In the genomic region with DNA sequence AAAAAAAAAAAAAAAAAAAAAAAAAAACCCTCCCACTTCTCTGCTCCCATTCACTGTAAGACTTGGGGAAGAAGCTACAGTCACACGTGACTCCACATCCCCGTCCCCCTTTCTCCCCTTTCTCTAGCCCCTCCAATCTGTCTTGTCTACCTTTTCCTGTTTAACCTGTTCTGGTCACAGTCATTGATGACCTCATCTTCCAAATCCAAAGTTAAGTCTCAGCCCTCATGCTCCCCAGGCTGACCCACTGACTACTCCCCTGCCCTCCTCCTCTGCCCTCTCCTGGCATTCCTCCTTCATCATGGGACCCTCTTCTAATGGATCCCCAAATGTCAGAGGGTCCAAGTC, we compare ENCODE assay signal across 21 cellular contexts. TPM values are rescaled to one million over a fixed set of nuclear protein-coding genes. Genes with fewer than 3 reads are reported as not detected.
A peak's percentile ranks its signal among the peaks of the same experiment; 100 is the strongest.
DNase-seq lines count a peak whose midpoint lies in the region; ATAC-seq and TF ChIP-seq lines count a peak whose summit lies in the region.
"Had no signal": no experiment of that assay in that cellular context is flagged by ENCODE, and none has a peak within 500 bp of the region (broad histone marks: within the 10 kb centered on the region; RNA-seq: fewer than 3 reads in every experiment).

No MANE protein-coding gene starts in this region.

- H3K4me3 ChIP-seq in heart right ventricle = peak overlapping the region in 3 of 10 donors; percentile 12 to 70 (median 17)
- no peak overlapping the region for H3K4me3 ChIP-seq in esophagus (ENCODE audit: low read depth in 1 of 2, low read length in 2 of 2)
- no peak overlapping the region for H3K4me3 ChIP-seq in upper lobe of left lung
- no peak overlapping the region for H3K4me3 ChIP-seq in BE2C (ENCODE audit: low read depth, low read length)
- H3K4me3 ChIP-seq: ovary, smooth muscle cell had no signal

- no peak for DNase-seq in heart right ventricle
- no peak for DNase-seq in cardiac septum (ENCODE audit: low spot score)
- no peak for DNase-seq in neural crest cell (ENCODE audit: low read depth, low spot score)
- DNase-seq in upper lobe of left lung = no peak
- DNase-seq in OCI-M2 (lab: John Stamatoyannopoulos, UW; ENCODE audit: unreplicated experiment) = no peak
- no peak for DNase-seq in NCI-H1930 (lab: John Stamatoyannopoulos, UW)
- DNase-seq in BE2C = no peak
- DNase-seq: activated CD4-positive, alpha-beta T cell treated with anti-CD3 and anti-CD28 coated beads, Interleukin-2, amount 50 U/mL, for 4 hours; activated naive CD4-positive, alpha-beta T cell treated with anti-CD3 and anti-CD28 coated beads, Interleukin-2, amount 50 U/mL, for 16 hours; activated T-cell treated with anti-CD3 and anti-CD28 coated beads, Interleukin-2, amount 50 U/mL, for 1 hour; CD4-positive, alpha-beta T cell; DMS79; H9; hypothalamus; kidney glomerular epithelial cell; NK-92 treated with Interleukin-12 subunit alpha and Interleukin-12 subunit beta, amount 100 ng/mL, for 24 hours; T-cell had no signal

- no peaks in the 10 kb centered on the region for H3K9me3 Mint-ChIP-seq in neural crest cell
- H3K9me3 Mint-ChIP-seq: CD4-positive, alpha-beta T cell; H9; T-cell had no signal

- intact Hi-C loops in heart right ventricle (cut with DNase I) (loop anchor here in 1 of 10 donors (5.0 kb wide), 1 partner anchor 37 kb away; no protein-coding TSS in a partner anchor), cardiac septum (cut with DNase I) (loop anchor here (5.0 kb wide), 1 partner anchor 37 kb away; no protein-coding TSS in a partner anchor)

- no peaks in the 10 kb centered on the region for H3K9me3 ChIP-seq in heart right ventricle
- H3K9me3 ChIP-seq in esophagus (ENCODE audit: control insufficient read depth in 2 of 2, insufficient read depth in 1 of 2, low read depth in 1 of 2, low read length in 1 of 2) = no peaks in the 10 kb centered on the region
- H3K9me3 ChIP-seq in upper lobe of left lung = no peaks in the 10 kb centered on the region
- no peaks in the 10 kb centered on the region for H3K9me3 ChIP-seq in BE2C
- H3K9me3 ChIP-seq: ovary had no signal

- H3K4me3 Mint-ChIP-seq in neural crest cell = no peak overlapping the region
- H3K4me3 Mint-ChIP-seq: CD4-positive, alpha-beta T cell; H9; T-cell had no signal

- TF ChIP-seq CTCF in heart right ventricle (IDR thresholded peaks at IDR 0.05) = no peak
- TF ChIP-seq CTCF in neural crest cell (conservative IDR thresholded peaks at IDR 0.05) = no peak
- no peak for TF ChIP-seq CTCF in upper lobe of left lung (IDR thresholded peaks at IDR 0.05)
- no peak for TF ChIP-seq CTCF in BE2C (IDR thresholded peaks at IDR 0.05; ENCODE audit: low read depth, low read length)

- peaks cover 12 to 80% (median 64%) of the 10 kb centered on the region in 9 donors for H3K4me1 ChIP-seq in heart right ventricle
- H3K4me1 ChIP-seq in esophagus (ENCODE audit: control insufficient read depth in 2 of 2, insufficient read depth in 2 of 2, low read length in 1 of 2) = peaks cover 0 to 26% of the 10 kb centered on the region in 2 donors
- H3K4me1 ChIP-seq in upper lobe of left lung = peaks cover 20 to 60% (median 53%) of the 10 kb centered on the region in 4 donors
- no peaks in the 10 kb centered on the region for H3K4me1 ChIP-seq in BE2C

- peaks cover 28% of the 10 kb centered on the region for H3K4me1 Mint-ChIP-seq in neural crest cell

- peaks cover 0 to 3% (median 0%) of the 10 kb centered on the region in 9 donors for H3K36me3 ChIP-seq in heart right ventricle
- H3K36me3 ChIP-seq in esophagus (ENCODE audit: control insufficient read depth in 2 of 2, insufficient read depth in 2 of 2, low read length in 1 of 2) = no peaks in the 10 kb centered on the region
- H3K36me3 ChIP-seq in upper lobe of left lung = no peaks in the 10 kb centered on the region
- H3K36me3 ChIP-seq in BE2C = no peaks in the 10 kb centered on the region
- H3K36me3 ChIP-seq: ovary had no signal

- H3K27ac ChIP-seq in heart right ventricle (peak overlapping the region; percentile 53 to 96 (median 88)), esophagus (ENCODE audit: low read depth in 2 of 2, low read length in 1 of 2) (peak overlapping the region; percentile 36 to 51), upper lobe of left lung (peak overlapping the region; percentile 75 to 91 (median 88))
- H3K27ac ChIP-seq: VCaP had no signal

- TF ChIP-seq POLR2A in upper lobe of left lung (IDR thresholded peaks at IDR 0.05) = no peak

- H3K36me3 Mint-ChIP-seq in neural crest cell (ENCODE audit: low read depth) = no peaks in the 10 kb centered on the region
- H3K36me3 Mint-ChIP-seq: T-cell had no signal

- 26 to 44% methylated on average over 2 of the region's 2 CpGs for WGBS in heart right ventricle, 2 donors
- WGBS in esophagus, 2 donors = 27 to 30% methylated on average over 2 of the region's 2 CpGs
- 39 to 40% methylated on average over 2 of the region's 2 CpGs for whole genome bisulfite sequencing in upper lobe of left lung, 2 donors

- peaks cover 9% of the 10 kb centered on the region for H3K27me3 Mint-ChIP-seq in neural crest cell (ENCODE audit: low read depth)

- ATAC-seq in heart right ventricle = no peak
- ATAC-seq in upper lobe of left lung (ENCODE audit: low FRiP score in 2 of 2) = no peak
- ATAC-seq: T-cell had no signal

- TF ChIP-seq EP300 in upper lobe of left lung (IDR thresholded peaks at IDR 0.05) = no peak

- H3K27me3 ChIP-seq in heart right ventricle = peaks cover 0 to 16% (median 0%) of the 10 kb centered on the region in 7 donors
- H3K27me3 ChIP-seq in esophagus (ENCODE audit: control insufficient read depth in 1 of 2, insufficient read depth in 2 of 2, low read length in 2 of 2) = no peaks in the 10 kb centered on the region
- no peaks in the 10 kb centered on the region for H3K27me3 ChIP-seq in upper lobe of left lung
- no peaks in the 10 kb centered on the region for H3K27me3 ChIP-seq in BE2C
- H3K27me3 ChIP-seq: ovary had no signal

- H3K27ac Mint-ChIP-seq in neural crest cell (ENCODE audit: unreplicated experiment) = peak overlapping the region; percentile 79
- H3K27ac Mint-ChIP-seq: CD4-positive, alpha-beta T cell; T-cell had no signal

RNA-seq across cellular contexts. Expression of a gene that starts 1.6 kb away (rescaled TPM):
- total RNA-seq in heart right ventricle (10 to 100 TPM; 40.3 to 81.2 (median 55.9) TPM), cardiac septum (51.9 TPM), neural crest cell (0.45 and 0.56 TPM in 2 replicates), upper lobe of left lung (100 to 1,000 TPM in 3 of 6 donors, 10 to 100 TPM in 3; 54.5 to 146 (median 89.8) TPM)
- polyA plus RNA-seq in heart right ventricle (10 to 100 TPM; 39.4 to 53.9 TPM), esophagus (1 to 10 TPM; 2.8 to 5.7 TPM)
- 1.7 TPM for polyA plus RNA-seq in BE2C (2012; ENCODE audit: insufficient read depth, insufficient read length, low read depth)
- total RNA-seq: CD4-positive, alpha-beta T cell; smooth muscle cell had no signal
- polyA plus RNA-seq: smooth muscle cell had no signal

Comparison
In these comparisons a context has a peak if more than half of its experiments do, and no peak if none do; other contexts are left out.
1. RNA of a gene that starts 1.6 kb away (total RNA-seq): 54.5 to 146 TPM in upper lobe of left lung, 40.3 to 81.2 TPM in heart right ventricle and 51.9 TPM in cardiac septum (single experiment); 0.45 to 0.56 TPM in neural crest cell; every median in the first group is over 10 times any median in the second.
2. Peak in every context shown above with its lines, with median percentiles within 50 percentile points of each other: H3K27ac ChIP-seq.